1 cellular context compared by ENCODE assay signal in genomic region chr9:120755044-120755443, GRCh38.
TF ChIP-seq lines count a peak whose summit lies in the region.

No MANE protein-coding gene starts in this region.

TF ChIP-seq in GM23338, 12 proteins besides CTCF, POLR2A, EP300 and RAD21:
- TF ChIP-seq POLR2AphosphoS5 (IDR thresholded peaks at IDR 0.05; ENCODE audit: low read depth): no peak
- no peak for TF ChIP-seq JUNB (IDR thresholded peaks at IDR 0.05; ENCODE audit: unreplicated experiment)
- no peak for TF ChIP-seq EZH2phosphoT487 (IDR thresholded peaks at IDR 0.05; ENCODE audit: unreplicated experiment)
- TF ChIP-seq REST (IDR thresholded peaks at IDR 0.05; ENCODE audit: unreplicated experiment): no peak
- TF ChIP-seq ZNF331 (CRISPR knock-in tag; IDR thresholded peaks at IDR 0.05; ENCODE audit: low read depth): no peak
- no peak for TF ChIP-seq STAT1 (IDR thresholded peaks at IDR 0.05; ENCODE audit: unreplicated experiment)
- TF ChIP-seq ZNF462 (CRISPR knock-in tag; IDR thresholded peaks at IDR 0.05): no peak
- TF ChIP-seq CREB1 (CRISPR knock-in tag; IDR thresholded peaks at IDR 0.05; ENCODE audit: low read depth): no peak
- TF ChIP-seq EZH2 (IDR thresholded peaks at IDR 0.05; ENCODE audit: low read depth, unreplicated experiment): no peak
- TF ChIP-seq NANOG (IDR thresholded peaks at IDR 0.05; ENCODE audit: borderline replicate concordance): no peak
- no peak for TF ChIP-seq ZNF114 (CRISPR knock-in tag; IDR thresholded peaks at IDR 0.05)
- TF ChIP-seq ETS1 (IDR thresholded peaks at IDR 0.05): no peak
